3 cellular contexts compared by ENCODE assay signal in genomic region chr1:9369964-9370788, GRCh38.
A peak's percentile ranks its signal among the peaks of the same experiment; 100 is the strongest.
TF ChIP-seq lines count a peak whose summit lies in the region.

No MANE protein-coding gene starts in this region.

TF ChIP-seq in K562, 482 proteins besides CTCF, POLR2A, EP300 and RAD21 (continues in another document):
- TF ChIP-seq, protein P1, sequence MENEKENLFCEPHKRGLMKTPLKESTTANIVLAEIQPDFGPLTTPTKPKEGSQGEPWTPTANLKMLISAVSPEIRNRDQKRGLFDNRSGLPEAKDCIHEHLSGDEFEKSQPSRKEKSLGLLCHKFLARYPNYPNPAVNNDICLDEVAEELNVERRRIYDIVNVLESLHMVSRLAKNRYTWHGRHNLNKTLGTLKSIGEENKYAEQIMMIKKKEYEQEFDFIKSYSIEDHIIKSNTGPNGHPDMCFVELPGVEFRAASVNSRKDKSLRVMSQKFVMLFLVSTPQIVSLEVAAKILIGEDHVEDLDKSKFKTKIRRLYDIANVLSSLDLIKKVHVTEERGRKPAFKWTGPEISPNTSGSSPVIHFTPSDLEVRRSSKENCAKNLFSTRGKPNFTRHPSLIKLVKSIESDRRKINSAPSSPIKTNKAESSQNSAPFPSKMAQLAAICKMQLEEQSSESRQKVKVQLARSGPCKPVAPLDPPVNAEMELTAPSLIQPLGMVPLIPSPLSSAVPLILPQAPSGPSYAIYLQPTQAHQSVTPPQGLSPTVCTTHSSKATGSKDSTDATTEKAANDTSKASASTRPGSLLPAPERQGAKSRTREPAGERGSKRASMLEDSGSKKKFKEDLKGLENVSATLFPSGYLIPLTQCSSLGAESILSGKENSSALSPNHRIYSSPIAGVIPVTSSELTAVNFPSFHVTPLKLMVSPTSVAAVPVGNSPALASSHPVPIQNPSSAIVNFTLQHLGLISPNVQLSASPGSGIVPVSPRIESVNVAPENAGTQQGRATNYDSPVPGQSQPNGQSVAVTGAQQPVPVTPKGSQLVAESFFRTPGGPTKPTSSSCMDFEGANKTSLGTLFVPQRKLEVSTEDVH (IDR thresholded peaks at IDR 0.05; ENCODE audit: low read depth, partially characterized antibody) = no peak
- TF ChIP-seq TFE3 (CRISPR knock-in tag; IDR thresholded peaks at IDR 0.05) = peak; percentile 69

TF ChIP-seq in HepG2, 621 proteins besides CTCF, POLR2A, EP300 and RAD21 (continued from another document):
- TF ChIP-seq ZNF574 (CRISPR knock-in tag; IDR thresholded peaks at IDR 0.05) = no peak
- TF ChIP-seq RXRB (CRISPR knock-in tag; IDR thresholded peaks at IDR 0.05; ENCODE audit: borderline replicate concordance) = no peak
- TF ChIP-seq NBN (conservative IDR thresholded peaks at IDR 0.05) = no peak
- no peak for TF ChIP-seq ZNF230 (CRISPR knock-in tag; IDR thresholded peaks at IDR 0.05)
- TF ChIP-seq PAX8 (CRISPR knock-in tag; IDR thresholded peaks at IDR 0.05; ENCODE audit: borderline replicate concordance) = no peak
- TF ChIP-seq, protein P2, sequence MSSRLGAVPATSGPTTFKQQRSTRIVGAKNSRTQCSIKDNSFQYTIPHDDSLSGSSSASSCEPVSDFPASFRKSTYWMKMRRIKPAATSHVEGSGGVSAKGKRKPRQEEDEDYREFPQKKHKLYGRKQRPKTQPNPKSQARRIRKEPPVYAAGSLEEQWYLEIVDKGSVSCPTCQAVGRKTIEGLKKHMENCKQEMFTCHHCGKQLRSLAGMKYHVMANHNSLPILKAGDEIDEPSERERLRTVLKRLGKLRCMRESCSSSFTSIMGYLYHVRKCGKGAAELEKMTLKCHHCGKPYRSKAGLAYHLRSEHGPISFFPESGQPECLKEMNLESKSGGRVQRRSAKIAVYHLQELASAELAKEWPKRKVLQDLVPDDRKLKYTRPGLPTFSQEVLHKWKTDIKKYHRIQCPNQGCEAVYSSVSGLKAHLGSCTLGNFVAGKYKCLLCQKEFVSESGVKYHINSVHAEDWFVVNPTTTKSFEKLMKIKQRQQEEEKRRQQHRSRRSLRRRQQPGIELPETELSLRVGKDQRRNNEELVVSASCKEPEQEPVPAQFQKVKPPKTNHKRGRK (CRISPR knock-in tag; IDR thresholded peaks at IDR 0.05) = no peak
- no peak for TF ChIP-seq HNRNPLL (IDR thresholded peaks at IDR 0.05; ENCODE audit: low read depth, low read length, poor library complexity, severe bottlenecking)
- TF ChIP-seq ATF6 (CRISPR knock-in tag; conservative IDR thresholded peaks at IDR 0.05) = no peak
- TF ChIP-seq ZNF766 (CRISPR knock-in tag; IDR thresholded peaks at IDR 0.05; ENCODE audit: borderline replicate concordance) = no peak
- TF ChIP-seq KDM6A (CRISPR knock-in tag; IDR thresholded peaks at IDR 0.05; ENCODE audit: low read depth) = no peak
- no peak for TF ChIP-seq ISX (CRISPR knock-in tag; conservative IDR thresholded peaks at IDR 0.05)
- no peak for TF ChIP-seq MTF2 (CRISPR knock-in tag; IDR thresholded peaks at IDR 0.05; ENCODE audit: borderline replicate concordance)
- TF ChIP-seq MYC (CRISPR knock-in tag; IDR thresholded peaks at IDR 0.05; ENCODE audit: borderline replicate concordance) = no peak
- no peak for TF ChIP-seq SMYD3 (CRISPR knock-in tag; IDR thresholded peaks at IDR 0.05)
- TF ChIP-seq ZNF501 (CRISPR knock-in tag; IDR thresholded peaks at IDR 0.05) = no peak
- TF ChIP-seq SMARCE1 (IDR thresholded peaks at IDR 0.05; ENCODE audit: borderline replicate concordance) = no peak

TF ChIP-seq in GM12891, 5 proteins besides CTCF, POLR2A, EP300 and RAD21 (continued from another document):
- TF ChIP-seq SPI1 (IDR thresholded peaks at IDR 0.05; ENCODE audit: low read depth, low read length) = no peak
